In the genomic region with DNA sequence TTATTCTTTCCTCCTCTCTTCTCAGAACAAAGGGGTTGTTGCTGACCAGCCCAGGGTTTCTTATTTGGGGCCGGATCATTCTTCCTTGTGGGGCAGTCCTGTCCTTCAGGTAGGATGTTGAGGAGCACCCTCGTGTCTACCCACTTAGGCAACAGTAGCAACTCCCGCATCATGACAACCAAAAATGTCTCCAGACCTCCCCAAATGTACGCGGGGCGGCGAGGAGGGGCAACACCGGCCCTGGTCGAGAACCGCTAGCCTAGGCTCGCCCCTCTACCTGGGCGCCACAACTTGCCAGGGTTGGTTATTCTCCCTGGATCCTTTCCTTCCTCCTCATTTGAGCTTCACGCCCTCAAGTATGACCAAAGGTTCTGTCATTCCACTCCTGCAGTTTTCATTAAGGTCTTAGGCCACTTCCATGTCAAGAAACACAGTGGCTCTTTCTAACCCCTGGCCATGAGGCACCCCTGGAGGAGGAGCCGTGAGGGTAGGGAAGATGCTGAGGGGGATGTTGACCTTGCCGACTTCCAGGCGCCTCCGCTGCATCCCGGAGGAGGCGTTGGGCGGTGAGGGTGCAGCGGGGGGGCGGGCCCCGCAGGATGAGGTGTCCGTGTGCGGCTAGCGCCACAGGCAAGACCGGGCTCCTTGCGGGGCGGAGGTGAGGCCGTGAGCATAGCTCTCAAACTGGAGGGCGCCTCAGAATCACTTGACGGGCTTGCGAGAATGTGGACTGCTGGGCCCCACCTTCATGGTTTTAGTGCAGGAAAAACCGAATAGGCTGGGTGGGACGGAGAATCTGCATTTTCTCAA, we compare ENCODE assay signal across 8 cellular contexts. TPM values are rescaled to one million over a fixed set of nuclear protein-coding genes. Genes with fewer than 3 reads are reported as not detected.
DNase-seq lines count a peak whose midpoint lies in the region; ATAC-seq, FAIRE-seq and TF ChIP-seq lines count a peak whose summit lies in the region.

No MANE protein-coding gene starts in this region.

- H3K27ac ChIP-seq in AG04450 (ENCODE audit: low read depth, low read length) (no peak overlapping the region), pancreas (no peak overlapping the region)

- FAIRE-seq in pancreas (lab: Jason Lieb, UNC): no peak

- peak; percentile 21 for ATAC-seq in GM18502 (IDR thresholded peaks at IDR 0.05; ENCODE audit: poor library complexity, unreplicated experiment)
- ATAC-seq in HG03439 (IDR thresholded peaks at IDR 0.05; ENCODE audit: unreplicated experiment): peak; percentile 5
- ATAC-seq in pancreas: peak; percentile 33 to 71 (median 51)
- no peak for ATAC-seq in HG02973 (IDR thresholded peaks at IDR 0.05; ENCODE audit: unreplicated experiment)

- H3K9me3 ChIP-seq in AG04450 (ENCODE audit: control insufficient read depth, insufficient read depth, low read length) (peaks cover 2% of the 10 kb centered on the region; the same call in 1 of the 2 replicates), pancreas (no peaks in the 10 kb centered on the region)

- no peaks in the 10 kb centered on the region for H3K4me1 Mint-ChIP-seq in glutamatergic neuron (ENCODE audit: low read depth, unreplicated experiment)

- no peaks in the 10 kb centered on the region for H3K4me1 ChIP-seq in pancreas

- CTCF ChIA-PET in AG04450 (lab: Charles Lee): interaction anchor here (0.7 to 2.7 kb wide), 10 partner anchors 8 to 114 kb away, joined by 3 to 23 read pairs (median 4); no protein-coding TSS in a partner anchor

- H3K27me3 ChIP-seq in AG04450 (ENCODE audit: control insufficient read depth, insufficient read depth, low read length) (peaks cover 32% of the 10 kb centered on the region), pancreas (peaks cover 0 to 19% (median 0%) of the 10 kb centered on the region in 4 donors)

- H3K9me3 Mint-ChIP-seq in glutamatergic neuron (ENCODE audit: unreplicated experiment): no peaks in the 10 kb centered on the region

- no peaks in the 10 kb centered on the region for H3K36me3 ChIP-seq in pancreas

- intact Hi-C loops in pancreas (cut with DNase I): loop anchor here in 1 of 3 donors (10.0 kb wide), 1 partner anchor 96 kb away; no protein-coding TSS in a partner anchor

- peaks cover 4% of the 10 kb centered on the region for H3K27me3 Mint-ChIP-seq in glutamatergic neuron (ENCODE audit: unreplicated experiment)

- TF ChIP-seq CTCF in AG04450 (IDR thresholded peaks at IDR 0.05; ENCODE audit: low read depth, low read length) (no peak), glutamatergic neuron (IDR thresholded peaks at IDR 0.05; ENCODE audit: partially characterized antibody, unreplicated experiment) (no peak), pancreas (IDR thresholded peaks at IDR 0.05) (no peak)

- peak overlapping the region; percentile 74 for H3K27ac Mint-ChIP-seq in glutamatergic neuron (ENCODE audit: unreplicated experiment)

- 23 to 27% methylated on average over 34 to 35 of the region's 35 CpGs for WGBS in pancreas, 2 donors

- H3K4me3 ChIP-seq in AG04450 (ENCODE audit: low read depth, low read length) (peak overlapping the region; percentile 59), pancreas (peak overlapping the region; percentile 42 to 73 (median 65))

- no peaks in the 10 kb centered on the region for H3K36me3 Mint-ChIP-seq in glutamatergic neuron (ENCODE audit: unreplicated experiment)

- DNase-seq in AG04450 (ENCODE audit: low read depth, low spot score) (no peak), glutamatergic neuron (peak; percentile 37), pancreas (peak in 5 of 6 donors; percentile 23 to 68 (median 26)), OCI-M2 (lab: John Stamatoyannopoulos, UW; ENCODE audit: unreplicated experiment) (no peak)
- DNase-seq in activated CD4-positive, alpha-beta T cell treated with anti-CD3 and anti-CD28 coated beads, Interleukin-2, amount 50 U/mL, for 48 hours: peak; percentile 32 to 35

- H3K4me3 Mint-ChIP-seq in glutamatergic neuron (ENCODE audit: unreplicated experiment): peak overlapping the region; percentile 94

- POLR2A ChIA-PET in AG04450 (lab: Yijun Ruan, JAX): no interaction called here

RNA-seq across cellular contexts. Expression of a gene that starts 0.7 kb away (rescaled TPM):
- 47.2 and 56.4 TPM in 2 replicates for polyA plus RNA-seq in AG04450 (2011; rRNA removed)
- polyA minus RNA-seq in AG04450 (2011; rRNA and poly(A)+ RNA removed): 69.2 and 80.5 TPM in 2 replicates
- total RNA-seq in glutamatergic neuron (ENCODE audit: unreplicated experiment): 60.6 TPM
- total RNA-seq in pancreas: 10 to 100 TPM in 2 of 6 donors, 1 to 10 TPM in 4; 5.8 to 22.2 (median 9.0) TPM
- 1 to 10 TPM; 5.6 to 7.0 TPM for polyA plus RNA-seq in pancreas

RNA-seq across cellular contexts. Expression of a gene that starts 30.8 kb away (rescaled TPM):
- polyA plus RNA-seq in AG04450 (2011; rRNA removed): 26.8 and 33.2 TPM in 2 replicates
- polyA minus RNA-seq in AG04450 (2011; rRNA and poly(A)+ RNA removed): 40.6 and 45.7 TPM in 2 replicates
- total RNA-seq in glutamatergic neuron (ENCODE audit: unreplicated experiment): 29.8 TPM
- total RNA-seq in pancreas: 10 to 100 TPM; 10.7 to 25.5 (median 12.8) TPM
- polyA plus RNA-seq in pancreas: 1 to 10 TPM; 4.0 to 7.5 TPM

Comparison
In these comparisons a context has a peak if more than half of its experiments do, and no peak if none do; other contexts are left out.
1. DNase-seq: peak in activated CD4-positive, alpha-beta T cell treated with anti-CD3 and anti-CD28 coated beads, Interleukin-2, amount 50 U/mL, for 48 hours (2 of 2), glutamatergic neuron (single experiment) and pancreas (5 of 6); none in AG04450 (single experiment) and OCI-M2 (single experiment).